ENCODE assay signal across 8 cellular contexts in genomic region chr12:55073043-55074022, GRCh38. TPM values are rescaled to one million over a fixed set of nuclear protein-coding genes. Genes with fewer than 3 reads are reported as not detected.
A peak's percentile ranks its signal among the peaks of the same experiment; 100 is the strongest.
DNase-seq lines count a peak whose midpoint lies in the region; ATAC-seq and TF ChIP-seq lines count a peak whose summit lies in the region.

No MANE protein-coding gene starts in this region.

- peak; percentile 58 for DNase-seq in GM10248 (ENCODE audit: extremely low spot score)
- DNase-seq in NCI-H69 (lab: John Stamatoyannopoulos, UW) = peak; percentile 89
- DNase-seq in activated CD4-positive, alpha-beta T cell treated with anti-CD3 and anti-CD28 coated beads, Interleukin-2, amount 50 U/mL, for 48 hours = peak; percentile 80 to 84
- DNase-seq in dorsolateral prefrontal cortex = peak; percentile 56 to 87 (median 76)
- DNase-seq in lung microvascular endothelial cell (ENCODE audit: low read depth in 2 of 2) = peak; percentile 83 to 86
- DNase-seq in stimulated activated CD8-positive, alpha-beta memory T cell treated with anti-CD3 and anti-CD28 coated beads, Interleukin-15, amount 100 ng/mL, for 1 hour (ENCODE audit: low read depth) = peak; percentile 74

- intact Hi-C loops in dorsolateral prefrontal cortex (cut with DNase I) = loop anchor here (1.0 to 10.0 kb wide), 5 partner anchors 80 to 469 kb away; partner anchors contain the start of gene MUCL1 (in 1 of the 2)

- POLR2A ChIA-PET in GM10248 (lab: Yijun Ruan, JAX) = no interaction called here

- CTCF ChIA-PET in GM10248 (lab: Yijun Ruan, JAX) = interaction anchor here (0.8 to 18.8 kb wide), 40 partner anchors 9 to 544 kb away, joined by 3 to 646 read pairs (median 6); partner anchors contain the start of genes MUCL1 and TESPA1

- no peak overlapping the region for H3K4me3 ChIP-seq in dorsolateral prefrontal cortex

- ATAC-seq in HG03280 (IDR thresholded peaks at IDR 0.05; ENCODE audit: unreplicated experiment) (peak; percentile 65), HG03135 (IDR thresholded peaks at IDR 0.05; ENCODE audit: unreplicated experiment) (no peak)

- H3K27me3 ChIP-seq in dorsolateral prefrontal cortex = peaks cover 0 to 10% (median 0%) of the 10 kb centered on the region in 45 donors

- TF ChIP-seq CTCF in GM10248 (IDR thresholded peaks at IDR 0.05; ENCODE audit: control extremely low read depth, extremely low read depth, low read depth, missing control alignments) (peak; percentile 89), dorsolateral prefrontal cortex (IDR thresholded peaks at IDR 0.05 in 54 of 56, conservative IDR thresholded peaks at IDR 0.05 in 2 of 56; ENCODE audit: low read depth in 1 of 56, partially characterized antibody in 56 of 56) (peak; percentile 85 to 99 (median 95))

- peak overlapping the region in 4 of 59 donors; percentile 1 to 38 (median 15) for H3K27ac ChIP-seq in dorsolateral prefrontal cortex

RNA-seq across cellular contexts. Expression of gene OR9K2, which starts 52.9 kb away (rescaled TPM):
- total RNA-seq in dorsolateral prefrontal cortex (not detected), lung microvascular endothelial cell (not detected in 2 replicates)

RNA-seq across cellular contexts. Expression of gene NEUROD4, which starts 53.6 kb away (rescaled TPM):
- total RNA-seq in dorsolateral prefrontal cortex (under 1 TPM in 11 of 120 experiments, not detected in 109; 0.10 to 0.18 (median 0.13) TPM), lung microvascular endothelial cell (not detected in 2 replicates)
